ENCODE assay signal across 8 cellular contexts in genomic region chr21:41956926-41957729, GRCh38. TPM values are rescaled to one million over a fixed set of nuclear protein-coding genes. Genes with fewer than 3 reads are reported as not detected.
DNase-seq lines count a peak whose midpoint lies in the region; TF ChIP-seq lines count a peak whose summit lies in the region.

No MANE protein-coding gene starts in this region.

- peaks cover 20% of the 10 kb centered on the region for H3K4me1 Mint-ChIP-seq in Caco-2 (ENCODE audit: low read depth, unreplicated experiment)

- H3K36me3 Mint-ChIP-seq in Caco-2 (ENCODE audit: insufficient read depth, unreplicated experiment), result peaks cover 10% of the 10 kb centered on the region

- no peak for TF ChIP-seq CTCF in suprapubic skin (IDR thresholded peaks at IDR 0.05)
- TF ChIP-seq CTCF in Caco-2 (IDR thresholded peaks at IDR 0.05; ENCODE audit: insufficient read depth in 1 of 2, low read depth in 1 of 2, low read length in 1 of 2, severe bottlenecking in 1 of 2, unreplicated experiment in 1 of 2), result no peak

- no peak overlapping the region for H3K27ac ChIP-seq in SJCRH30
- peak overlapping the region; percentile 35 for H3K27ac ChIP-seq in suprapubic skin

- H3K9me3 ChIP-seq in SJCRH30 (replicated peaks) (no peaks in the 10 kb centered on the region), suprapubic skin (no peaks in the 10 kb centered on the region), Caco-2 (no peaks in the 10 kb centered on the region)

- H3K27me3 ChIP-seq in SJCRH30 (no peaks in the 10 kb centered on the region), suprapubic skin (no peaks in the 10 kb centered on the region), Caco-2 (replicated peaks; ENCODE audit: control insufficient read depth, insufficient read depth, low read length) (no peaks in the 10 kb centered on the region)

- intact Hi-C loops in Caco-2 (cut with micrococcal nuclease; ENCODE audit: unreplicated experiment), result no loop called here

- DNase-seq in SIG-M5 treated with dmso at 0.1 percent for 504 hours (lab: John Stamatoyannopoulos, UW; ENCODE audit: unreplicated experiment), result peak; percentile 39
- DNase-seq in SIG-M5 (lab: John Stamatoyannopoulos, UW), result no peak
- DNase-seq in SJCRH30, result peak; percentile 23 to 46
- DNase-seq in fibroblast of gingiva (ENCODE audit: low read depth), result peak; percentile 70
- peak; percentile 35 to 60 for DNase-seq in suprapubic skin (ENCODE audit: low spot score in 2 of 2)
- no peak for DNase-seq in SW480 (ENCODE audit: low spot score)
- no peak for DNase-seq in Caco-2
- DNase-seq in stimulated activated CD4-positive, alpha-beta T cell treated with anti-CD3 and anti-CD28 coated beads, Interleukin-2, amount 100 ng/mL, for 48 hours, result no peak

- no TSS peak for BruUV-seq in Caco-2 (replicated peaks; lab: Mats Ljungman, UMichigan)

- 71% methylated on average over 9 of the region's 9 CpGs for WGBS in suprapubic skin

- TF ChIP-seq POLR2A in suprapubic skin (IDR thresholded peaks at IDR 0.05), result no peak

- H3K4me3 ChIP-seq in SJCRH30 (no peak overlapping the region), suprapubic skin (no peak overlapping the region), Caco-2 (ENCODE audit: low read depth, low read length) (no peak overlapping the region)

- H3K36me3 ChIP-seq in SJCRH30 (no peaks in the 10 kb centered on the region), suprapubic skin (no peaks in the 10 kb centered on the region), Caco-2 (ENCODE audit: control insufficient read depth, insufficient read depth, low read length) (no peaks in the 10 kb centered on the region)

- H3K9me3 Mint-ChIP-seq in Caco-2 (ENCODE audit: unreplicated experiment), result no peaks in the 10 kb centered on the region

- H3K27me3 Mint-ChIP-seq in Caco-2 (ENCODE audit: insufficient read depth, unreplicated experiment), result no peaks in the 10 kb centered on the region

- TF ChIP-seq EP300 in suprapubic skin (IDR thresholded peaks at IDR 0.05), result no peak

- no peak overlapping the region for H3K27ac Mint-ChIP-seq in Caco-2 (ENCODE audit: unreplicated experiment)

- no peak overlapping the region for H3K4me3 Mint-ChIP-seq in Caco-2 (ENCODE audit: unreplicated experiment)

- H3K4me1 ChIP-seq in SJCRH30, result peaks cover 21% of the 10 kb centered on the region
- peaks cover 42% of the 10 kb centered on the region for H3K4me1 ChIP-seq in suprapubic skin
- peaks cover 24% of the 10 kb centered on the region for H3K4me1 ChIP-seq in Caco-2

- POLR2A ChIA-PET in Caco-2 (lab: Charles Lee), result no interaction called here

- CTCF ChIA-PET in Caco-2 (lab: Charles Lee), result interaction anchor here (0.5 kb wide), 1 partner anchor 46 kb away, joined by 3 read pairs; no protein-coding TSS in a partner anchor

RNA-seq across cellular contexts. Expression of gene C2CD2, which starts 3.3 kb away (rescaled TPM):
- total RNA-seq in SJCRH30 (2014; rRNA removed; shearing (Covaris generic)), result 14.1 and 14.5 TPM in 2 replicates
- total RNA-seq in suprapubic skin (10 to 100 TPM; 35.9 to 43.8 (median 38.9) TPM), Caco-2 (2022) (12.6 and 13.5 TPM in 2 replicates)

RNA-seq across cellular contexts. Expression of gene ZBTB21, which starts 53.0 kb away (rescaled TPM):
- total RNA-seq in SJCRH30 (2014; rRNA removed; shearing (Covaris generic)), result 20.5 and 25.7 TPM in 2 replicates
- total RNA-seq in suprapubic skin (10 to 100 TPM; 24.5 to 39.1 (median 30.5) TPM), Caco-2 (2022) (21.4 and 23.3 TPM in 2 replicates)

Comparison
In these comparisons a context has a peak if more than half of its experiments do, and no peak if none do; other contexts are left out.
1. DNase-seq: peak in SIG-M5 treated with dmso at 0.1 percent for 504 hours (single experiment), SJCRH30 (2 of 2), fibroblast of gingiva (single experiment) and suprapubic skin (2 of 2); none in SIG-M5 (single experiment), SW480 (single experiment), Caco-2 (0 of 2) and stimulated activated CD4-positive, alpha-beta T cell treated with anti-CD3 and anti-CD28 coated beads, Interleukin-2, amount 100 ng/mL, for 48 hours (0 of 2).